ENCODE assay signal across 20 cellular contexts in genomic region chr2:44004735-44005602, GRCh38. TPM values are rescaled to one million over a fixed set of nuclear protein-coding genes. Genes with fewer than 3 reads are reported as not detected.
DNase-seq lines count a peak whose midpoint lies in the region; ATAC-seq and TF ChIP-seq lines count a peak whose summit lies in the region.
"Had no signal": no experiment of that assay in that cellular context is flagged by ENCODE, and none has a peak within 500 bp of the region (broad histone marks: within the 10 kb centered on the region; RNA-seq: fewer than 3 reads in every experiment).

No MANE protein-coding gene starts in this region.

- H3K27ac Mint-ChIP-seq in natural killer cell, result peak overlapping the region; percentile 35 to 44
- peak overlapping the region in 1 of 2 donors; percentile 3 for H3K27ac Mint-ChIP-seq in natural killer cell treated with Interleukin-12 subunit alpha and Interleukin-12 subunit beta and Interleukin-15 and Interleukin-18, amount 100 ng/mL, for 72 hours
- peak overlapping the region; percentile 79 for H3K27ac Mint-ChIP-seq in activated B cell treated with CpG ODN at 0.5 μM for 24 hours
- H3K27ac Mint-ChIP-seq in stimulated activated naive CD8-positive, alpha-beta T cell treated with anti-CD3 and anti-CD28 coated beads, Interleukin-15, amount 100 ng/mL, for 72 hours, result peak overlapping the region; percentile 7 to 67

- H3K27me3 Mint-ChIP-seq in natural killer cell (ENCODE audit: low read depth in 2 of 2), result peaks cover 0 to 13% of the 10 kb centered on the region in 2 donors
- H3K27me3 Mint-ChIP-seq in natural killer cell treated with Interleukin-12 subunit alpha and Interleukin-12 subunit beta and Interleukin-15 and Interleukin-18, amount 100 ng/mL, for 72 hours, result peaks cover 0 to 12% of the 10 kb centered on the region in 2 donors
- H3K27me3 Mint-ChIP-seq in activated B cell treated with CpG ODN at 0.5 μM for 24 hours, result no peaks in the 10 kb centered on the region
- H3K27me3 Mint-ChIP-seq in stimulated activated naive CD8-positive, alpha-beta T cell treated with anti-CD3 and anti-CD28 coated beads, Interleukin-15, amount 100 ng/mL, for 72 hours, result no peaks in the 10 kb centered on the region

- H3K4me3 Mint-ChIP-seq in natural killer cell, result no peak overlapping the region
- H3K4me3 Mint-ChIP-seq in natural killer cell treated with Interleukin-12 subunit alpha and Interleukin-12 subunit beta and Interleukin-15 and Interleukin-18, amount 100 ng/mL, for 72 hours, result no peak overlapping the region
- peak overlapping the region; percentile 51 for H3K4me3 Mint-ChIP-seq in activated B cell treated with CpG ODN at 0.5 μM for 24 hours
- H3K4me3 Mint-ChIP-seq in stimulated activated naive CD8-positive, alpha-beta T cell treated with anti-CD3 and anti-CD28 coated beads, Interleukin-15, amount 100 ng/mL, for 72 hours, result no peak overlapping the region

- H3K36me3 ChIP-seq in esophagus muscularis mucosa, result no peaks in the 10 kb centered on the region

- H3K4me3 ChIP-seq in esophagus muscularis mucosa, result no peak overlapping the region
- H3K4me3 ChIP-seq: dorsolateral prefrontal cortex had no signal

- H3K9me3 Mint-ChIP-seq in natural killer cell, result no peaks in the 10 kb centered on the region
- H3K9me3 Mint-ChIP-seq in natural killer cell treated with Interleukin-12 subunit alpha and Interleukin-12 subunit beta and Interleukin-15 and Interleukin-18, amount 100 ng/mL, for 72 hours, result no peaks in the 10 kb centered on the region
- no peaks in the 10 kb centered on the region for H3K9me3 Mint-ChIP-seq in activated B cell treated with CpG ODN at 0.5 μM for 24 hours
- no peaks in the 10 kb centered on the region for H3K9me3 Mint-ChIP-seq in stimulated activated naive CD8-positive, alpha-beta T cell treated with anti-CD3 and anti-CD28 coated beads, Interleukin-15, amount 100 ng/mL, for 72 hours

- ATAC-seq in natural killer cell, result peak in 1 of 3 donors; percentile 59
- no peak for ATAC-seq in natural killer cell treated with Interleukin-12 subunit alpha and Interleukin-12 subunit beta and Interleukin-15 and Interleukin-18, amount 100 ng/mL, for 72 hours
- peak; percentile 42 for ATAC-seq in activated B cell treated with CpG ODN at 0.5 μM for 24 hours (ENCODE audit: low read depth)
- ATAC-seq in stimulated activated naive CD8-positive, alpha-beta T cell treated with anti-CD3 and anti-CD28 coated beads, Interleukin-15, amount 100 ng/mL, for 72 hours, result peak; percentile 45
- ATAC-seq: right cardiac atrium had no signal

- H3K27me3 ChIP-seq in esophagus muscularis mucosa, result peaks cover 0 to 2% (median 0%) of the 10 kb centered on the region in 4 donors
- H3K27me3 ChIP-seq: dorsolateral prefrontal cortex had no signal

- no peaks in the 10 kb centered on the region for H3K36me3 Mint-ChIP-seq in natural killer cell
- H3K36me3 Mint-ChIP-seq in natural killer cell treated with Interleukin-12 subunit alpha and Interleukin-12 subunit beta and Interleukin-15 and Interleukin-18, amount 100 ng/mL, for 72 hours, result no peaks in the 10 kb centered on the region
- H3K36me3 Mint-ChIP-seq in activated B cell treated with CpG ODN at 0.5 μM for 24 hours (ENCODE audit: low read depth), result no peaks in the 10 kb centered on the region

- no peaks in the 10 kb centered on the region for H3K4me1 ChIP-seq in esophagus muscularis mucosa

- 77% methylated on average over 3 of the region's 3 CpGs for whole genome bisulfite sequencing in esophagus muscularis mucosa

- TF ChIP-seq POLR2A in esophagus muscularis mucosa (IDR thresholded peaks at IDR 0.05; ENCODE audit: low read depth), result no peak

- TF ChIP-seq CTCF in natural killer cell (IDR thresholded peaks at IDR 0.05) (no peak), activated B cell treated with CpG ODN at 0.5 μM for 24 hours (IDR thresholded peaks at IDR 0.05) (no peak), esophagus muscularis mucosa (IDR thresholded peaks at IDR 0.05) (no peak)

- no peaks in the 10 kb centered on the region for H3K9me3 ChIP-seq in esophagus muscularis mucosa

- CTCF ChIA-PET in activated B cell treated with CpG ODN at 0.5 μM for 24 hours (lab: Charles Lee), result no interaction called here

- H3K4me1 Mint-ChIP-seq in natural killer cell (peaks cover 18 to 19% of the 10 kb centered on the region in 2 donors), activated B cell treated with CpG ODN at 0.5 μM for 24 hours (peaks cover 18% of the 10 kb centered on the region)
- peaks cover 6 to 11% of the 10 kb centered on the region in 2 donors for H3K4me1 Mint-ChIP-seq in natural killer cell treated with Interleukin-12 subunit alpha and Interleukin-12 subunit beta and Interleukin-15 and Interleukin-18, amount 100 ng/mL, for 72 hours (ENCODE audit: low read depth in 2 of 2)
- peaks cover 19% of the 10 kb centered on the region for H3K4me1 Mint-ChIP-seq in stimulated activated naive CD8-positive, alpha-beta T cell treated with anti-CD3 and anti-CD28 coated beads, Interleukin-15, amount 100 ng/mL, for 72 hours

- DNase-seq in natural killer cell, result no peak
- no peak for DNase-seq in natural killer cell treated with Interleukin-12 subunit alpha and Interleukin-12 subunit beta and Interleukin-15 and Interleukin-18, amount 100 ng/mL, for 72 hours (ENCODE audit: low spot score)
- DNase-seq in activated B cell treated with CpG ODN at 0.5 μM for 24 hours, result no peak
- DNase-seq in iris pigment epithelial cell (ENCODE audit: low read depth), result peak; percentile 44
- no peak for DNase-seq in stimulated activated naive CD8-positive, alpha-beta T cell treated with anti-CD3 and anti-CD28 coated beads, Interleukin-15, amount 100 ng/mL, for 72 hours
- no peak for DNase-seq in GM19240 (ENCODE audit: insufficient read length, low spot score)
- DNase-seq in caudate nucleus (lab: John Stamatoyannopoulos, UW), result no peak
- DNase-seq in esophagus muscularis mucosa (ENCODE audit: extremely low spot score), result no peak
- DNase-seq: activated CD4-positive, CD25-positive, alpha-beta regulatory T cell treated with anti-CD3 and anti-CD28 coated beads, Interleukin-2, amount 50 U/mL, for 72 hours; activated CD8-positive, alpha-beta memory T cell treated with anti-CD3 and anti-CD28 coated beads, Interleukin-2, amount 50 U/mL, for 4 hours; activated naive CD4-positive, alpha-beta T cell treated with anti-CD3 and anti-CD28 coated beads, Interleukin-2, amount 50 U/mL, for 16 hours; Calu3; dorsolateral prefrontal cortex; islet precursor cell; mesenchymal stem cell; NCI-H1092; NCI-H526 treated with DMSO at 0.1 percent for 48 hours; right cardiac atrium; SIG-M5; T-helper 9 cell had no signal

- intact Hi-C loops in natural killer cell (cut with micrococcal nuclease), result no loop called here
- intact Hi-C loops in activated B cell treated with CpG ODN at 0.5 μM for 24 hours (cut with micrococcal nuclease), result no loop called here
- intact Hi-C loops in esophagus muscularis mucosa (cut with DNase I), result no loop called here

- POLR2A ChIA-PET in activated B cell treated with CpG ODN at 0.5 μM for 24 hours (lab: Charles Lee), result no interaction called here

- H3K27ac ChIP-seq in caudate nucleus (ENCODE audit: low read depth, low read length), result no peak overlapping the region
- H3K27ac ChIP-seq in esophagus muscularis mucosa (replicated peaks in 1 of 4), result no peak overlapping the region
- H3K27ac ChIP-seq: dorsolateral prefrontal cortex had no signal

- no peak for TF ChIP-seq EP300 in esophagus muscularis mucosa (IDR thresholded peaks at IDR 0.05)

RNA-seq across cellular contexts. Expression of gene LRPPRC, which starts 9.2 kb away (rescaled TPM):
- total RNA-seq in natural killer cell (10 to 100 TPM; 43.5 to 53.8 (median 48.4) TPM), activated B cell treated with CpG ODN at 0.5 μM for 24 hours (114 and 120 TPM in 2 replicates), esophagus muscularis mucosa (10 to 100 TPM; 38.4 to 44.6 (median 43.0) TPM)
- total RNA-seq in natural killer cell treated with Interleukin-12 subunit alpha and Interleukin-12 subunit beta and Interleukin-15 and Interleukin-18, amount 100 ng/mL, for 72 hours, result 100 to 1,000 TPM in 1 of 2 donors, 10 to 100 TPM in 1; 92.0 to 156 TPM

Comparison
In these comparisons a context has a peak if more than half of its experiments do, and no peak if none do; other contexts are left out.
1. ATAC-seq: peak in activated B cell treated with CpG ODN at 0.5 μM for 24 hours (single experiment) and stimulated activated naive CD8-positive, alpha-beta T cell treated with anti-CD3 and anti-CD28 coated beads, Interleukin-15, amount 100 ng/mL, for 72 hours (single experiment); none in natural killer cell treated with Interleukin-12 subunit alpha and Interleukin-12 subunit beta and Interleukin-15 and Interleukin-18, amount 100 ng/mL, for 72 hours (0 of 2).